In genomic region chr1:153958111-153958960, GRCh38 we compare ENCODE assay signal across 8 cellular contexts. TPM values are rescaled to one million over a fixed set of nuclear protein-coding genes. Genes with fewer than 3 reads are reported as not detected.
DNase-seq lines count a peak whose midpoint lies in the region; ATAC-seq lines count a peak whose summit lies in the region.

CRTC2 (minus strand) TSS chr1:153958612; CDS start chr1:153958497, 115 bp downstream.

- POLR2A ChIA-PET in activated CD8-positive, alpha-beta memory T cell treated with anti-CD3 and anti-CD28 coated beads for 36 hours (lab: Charles Lee) = interaction anchor here (0.6 to 3.6 kb wide), 5 partner anchors 8 to 229 kb away, joined by 3 to 22 read pairs (median 5); partner anchors contain the start of genes CREB3L4 and DENND4B

- peak; percentile 72 for ATAC-seq in GM21360 (IDR thresholded peaks at IDR 0.05; ENCODE audit: unreplicated experiment)

- peaks cover 31% of the 10 kb centered on the region for H3K4me1 ChIP-seq in effector memory CD4-positive, alpha-beta T cell (ENCODE audit: control insufficient read depth, insufficient read depth, low read length, poor library complexity, severe bottlenecking)

- no peaks in the 10 kb centered on the region for H3K27me3 ChIP-seq in effector memory CD4-positive, alpha-beta T cell (replicated peaks; ENCODE audit: control insufficient read depth, insufficient read depth, low read length, poor library complexity, severe bottlenecking)

- H3K36me3 ChIP-seq in effector memory CD4-positive, alpha-beta T cell (ENCODE audit: control insufficient read depth, insufficient read depth, low read length) = peaks cover 24% of the 10 kb centered on the region

- H3K4me3 ChIP-seq in effector memory CD4-positive, alpha-beta T cell (ENCODE audit: insufficient read depth, low read depth, low read length, poor library complexity, severe bottlenecking) = peak within 1 kb of the TSS; percentile 91

- DNase-seq in COLO668 (lab: John Stamatoyannopoulos, UW; ENCODE audit: unreplicated experiment) (peak; percentile 99), HT1080 (ENCODE audit: low read depth) (peak; percentile 98), NOMO-1 (lab: John Stamatoyannopoulos, UW; ENCODE audit: unreplicated experiment in 2 of 2) (peak; percentile 94 to 99), lung microvascular endothelial cell (ENCODE audit: low read depth in 2 of 2) (peak; percentile 97 to 98)
- peak; percentile 90 to 96 (median 96) for DNase-seq in effector memory CD4-positive, alpha-beta T cell
- peak; percentile 96 for DNase-seq in stimulated activated CD4-positive, alpha-beta T cell treated with anti-CD3 and anti-CD28 coated beads, TNF-alpha, amount 100 ng/mL, for 48 hours (ENCODE audit: low read depth in 3 of 3)

- peak within 1 kb of the TSS; percentile 91 for H3K27ac ChIP-seq in effector memory CD4-positive, alpha-beta T cell (ENCODE audit: insufficient read depth, low read length, poor library complexity, severe bottlenecking)

- CTCF ChIA-PET in activated CD8-positive, alpha-beta memory T cell treated with anti-CD3 and anti-CD28 coated beads for 36 hours (lab: Charles Lee) = interaction anchor here (0.6 to 2.1 kb wide), 7 partner anchors 8 to 298 kb away, joined by 3 to 8 read pairs (median 4); partner anchors contain the start of genes CREB3L4, DENND4B, JTB and RAB13

- no peaks in the 10 kb centered on the region for H3K9me3 ChIP-seq in effector memory CD4-positive, alpha-beta T cell (ENCODE audit: control insufficient read depth, low read length)

RNA-seq across cellular contexts. Expression of gene CRTC2, which starts in this region (rescaled TPM):
- 17.6 and 26.6 TPM in 2 replicates for total RNA-seq in HT1080 (2014; rRNA removed; shearing (Covaris generic))
- polyA plus RNA-seq in HT1080 (2015; cell fraction: cytosol; rRNA removed) = 23.3 and 24.6 TPM in 2 replicates
- polyA plus RNA-seq in HT1080 (2015; cell fraction: nucleus; rRNA removed) = 44.7 and 57.7 TPM in 2 replicates
- 10 to 100 TPM; 56.8 to 66.9 TPM for total RNA-seq in activated CD8-positive, alpha-beta memory T cell treated with anti-CD3 and anti-CD28 coated beads for 36 hours
- 2.0 and 4.6 TPM in 2 replicates for total RNA-seq in lung microvascular endothelial cell

Comparison
In these comparisons a context has a peak if more than half of its experiments do, and no peak if none do; other contexts are left out.
1. Peak in every context shown above with its lines: DNase-seq, ATAC-seq, H3K4me3 ChIP-seq and H3K27ac ChIP-seq.